24 cellular contexts compared by ENCODE assay signal in the genomic region with DNA sequence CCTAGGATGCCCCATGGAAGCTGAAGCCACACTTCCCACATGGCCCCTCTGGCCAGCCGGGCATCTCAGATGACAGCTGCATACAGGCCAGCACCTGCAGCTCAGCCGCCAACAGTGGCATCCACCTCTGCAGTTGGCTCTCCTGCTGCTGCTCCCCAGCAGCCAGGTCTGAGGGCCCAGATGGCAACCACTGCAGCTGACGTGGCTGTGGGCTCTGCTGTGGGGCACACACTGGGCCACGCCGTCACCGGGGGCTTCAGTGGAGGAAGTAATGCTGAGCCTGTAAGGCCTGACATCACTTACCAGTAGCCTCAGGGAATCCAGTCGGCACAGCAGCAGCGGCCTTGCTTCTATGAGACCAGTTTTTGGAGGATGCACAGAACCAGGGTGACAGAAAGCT.
"Had no signal": no experiment of that assay in that cellular context is flagged by ENCODE, and none has a peak within 500 bp of the region (broad histone marks: within the 10 kb centered on the region; RNA-seq: fewer than 3 reads in every experiment).

No MANE protein-coding gene starts in this region.

- H3K36me3 Mint-ChIP-seq: activated naive CD8-positive, alpha-beta T cell; immature natural killer cell; mesothelial cell of epicardium; naive thymus-derived CD8-positive, alpha-beta T cell had no signal

- H3K9me3 Mint-ChIP-seq: immature natural killer cell; mesothelial cell of epicardium; naive thymus-derived CD8-positive, alpha-beta T cell; stimulated activated naive CD8-positive, alpha-beta T cell treated with anti-CD3 and anti-CD28 coated beads, Interleukin-15, Interleukin-2, amounts not matched to agents 100 ng/mL and 50 ng/mL, for 24 hours had no signal

- H3K27ac Mint-ChIP-seq: activated naive CD8-positive, alpha-beta T cell; immature natural killer cell; mesothelial cell of epicardium; naive thymus-derived CD8-positive, alpha-beta T cell; stimulated activated naive CD8-positive, alpha-beta T cell treated with anti-CD3 and anti-CD28 coated beads, Interleukin-15, Interleukin-2, amounts not matched to agents 100 ng/mL and 50 ng/mL, for 24 hours had no signal

- H3K27ac ChIP-seq: adrenal gland, ascending aorta, brain microvascular endothelial cell, foreskin keratinocyte, left ventricle myocardium inferior, neutrophil, pancreas, psoas muscle, right atrium auricular region, suprapubic skin, tibial nerve had no signal

- H3K4me3 Mint-ChIP-seq: activated naive CD8-positive, alpha-beta T cell; immature natural killer cell; mesothelial cell of epicardium; naive thymus-derived CD8-positive, alpha-beta T cell; stimulated activated naive CD8-positive, alpha-beta T cell treated with anti-CD3 and anti-CD28 coated beads, Interleukin-15, Interleukin-2, amounts not matched to agents 100 ng/mL and 50 ng/mL, for 24 hours had no signal

- H3K4me1 ChIP-seq: adrenal gland, ascending aorta, foreskin keratinocyte, left ventricle myocardium inferior, pancreas, psoas muscle, right atrium auricular region, suprapubic skin, tibial nerve had no signal

- H3K4me1 Mint-ChIP-seq: immature natural killer cell; mesothelial cell of epicardium; naive thymus-derived CD8-positive, alpha-beta T cell had no signal

- H3K27me3 Mint-ChIP-seq: activated naive CD8-positive, alpha-beta T cell; stimulated activated naive CD8-positive, alpha-beta T cell treated with anti-CD3 and anti-CD28 coated beads, Interleukin-15, Interleukin-2, amounts not matched to agents 100 ng/mL and 50 ng/mL, for 24 hours had no signal

- H3K9me3 ChIP-seq: adrenal gland, ascending aorta, left ventricle myocardium inferior, neutrophil, pancreas, psoas muscle, right atrium auricular region, suprapubic skin, tibial nerve had no signal

- ATAC-seq: foreskin keratinocyte; naive thymus-derived CD8-positive, alpha-beta T cell; pancreas; psoas muscle had no signal

- H3K4me3 ChIP-seq: adrenal gland, ascending aorta, left ventricle myocardium inferior, pancreas, psoas muscle, right atrium auricular region, suprapubic skin, tibial nerve had no signal

- H3K36me3 ChIP-seq: adrenal gland, ascending aorta, brain microvascular endothelial cell, left ventricle myocardium inferior, neutrophil, pancreas, right atrium auricular region, suprapubic skin, tibial nerve had no signal

- DNase-seq: activated CD4-positive, alpha-beta T cell treated with anti-CD3 and anti-CD28 coated beads for 1 hour; activated naive CD4-positive, alpha-beta T cell; activated T-cell treated with anti-CD3 and anti-CD28 coated beads, Interleukin-2, amount 50 U/mL, for 1 hour; adrenal gland; brain microvascular endothelial cell; central memory CD4-positive, alpha-beta T cell; dermis blood vessel endothelial cell; effector memory CD4-positive, alpha-beta T cell; foreskin keratinocyte; immature natural killer cell; left ventricle myocardium inferior; naive thymus-derived CD8-positive, alpha-beta T cell; psoas muscle; stimulated activated CD4-positive, alpha-beta T cell treated with anti-CD3 and anti-CD28 coated beads, Interleukin-4, amount 100 ng/mL, for 4 hours; T-helper 9 cell had no signal

- H3K27me3 ChIP-seq: adrenal gland, ascending aorta, brain microvascular endothelial cell, foreskin keratinocyte, neutrophil, pancreas, right atrium auricular region, suprapubic skin, tibial nerve had no signal
